ENCODE assay signal across 1 cellular context in the genomic region with DNA sequence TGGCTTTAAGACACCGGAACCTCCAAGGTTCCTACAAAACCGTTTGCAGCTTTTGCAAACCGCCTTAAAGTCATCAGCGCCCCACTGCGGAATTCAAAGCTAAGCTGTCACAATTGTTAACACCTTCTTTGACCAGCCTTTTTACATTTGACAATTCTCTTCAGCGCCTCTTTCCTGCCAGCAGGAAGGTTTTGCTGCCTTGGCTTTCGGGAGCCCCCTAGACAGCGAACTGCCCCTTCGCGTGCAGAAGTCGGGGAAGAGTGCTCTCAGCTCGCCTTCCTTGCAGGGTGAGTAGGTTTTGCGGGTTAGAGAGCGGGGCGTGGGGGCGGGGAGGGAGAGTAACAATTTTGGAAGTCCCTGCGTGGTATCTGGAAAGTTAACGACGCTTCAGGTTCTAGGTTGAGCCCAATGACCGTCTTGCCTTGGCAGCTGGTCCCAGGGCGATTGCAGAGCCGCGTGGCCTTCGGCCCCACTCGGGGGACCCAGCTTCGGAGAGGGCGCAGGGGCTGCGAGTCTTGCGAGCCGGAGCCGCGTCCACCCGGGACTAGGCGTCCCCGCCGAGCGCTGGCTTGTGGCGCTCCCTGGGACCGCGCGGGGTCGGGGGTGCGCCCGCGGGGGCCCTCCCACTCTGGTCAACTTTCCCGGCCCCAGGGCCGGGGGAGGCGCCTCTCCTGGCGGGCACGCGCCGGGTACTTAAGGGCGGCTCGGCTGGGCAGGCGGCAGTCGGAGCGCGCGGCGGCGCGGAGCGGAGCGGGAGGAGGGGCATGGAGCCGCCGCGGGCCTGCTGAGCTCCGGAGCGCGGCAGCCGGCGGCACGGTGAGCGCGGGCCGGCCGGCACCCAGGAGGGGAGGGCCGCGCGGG.
TF ChIP-seq lines count a peak whose summit lies in the region.

HAS3 (plus strand) TSS at position 153 of the 861 bp plus-strand sequence. CDS start 3,743 bp downstream, outside the sequence.

TF ChIP-seq in liver, 16 proteins besides CTCF, POLR2A, EP300 and RAD21 (continued from another document):
- TF ChIP-seq, protein P1, sequence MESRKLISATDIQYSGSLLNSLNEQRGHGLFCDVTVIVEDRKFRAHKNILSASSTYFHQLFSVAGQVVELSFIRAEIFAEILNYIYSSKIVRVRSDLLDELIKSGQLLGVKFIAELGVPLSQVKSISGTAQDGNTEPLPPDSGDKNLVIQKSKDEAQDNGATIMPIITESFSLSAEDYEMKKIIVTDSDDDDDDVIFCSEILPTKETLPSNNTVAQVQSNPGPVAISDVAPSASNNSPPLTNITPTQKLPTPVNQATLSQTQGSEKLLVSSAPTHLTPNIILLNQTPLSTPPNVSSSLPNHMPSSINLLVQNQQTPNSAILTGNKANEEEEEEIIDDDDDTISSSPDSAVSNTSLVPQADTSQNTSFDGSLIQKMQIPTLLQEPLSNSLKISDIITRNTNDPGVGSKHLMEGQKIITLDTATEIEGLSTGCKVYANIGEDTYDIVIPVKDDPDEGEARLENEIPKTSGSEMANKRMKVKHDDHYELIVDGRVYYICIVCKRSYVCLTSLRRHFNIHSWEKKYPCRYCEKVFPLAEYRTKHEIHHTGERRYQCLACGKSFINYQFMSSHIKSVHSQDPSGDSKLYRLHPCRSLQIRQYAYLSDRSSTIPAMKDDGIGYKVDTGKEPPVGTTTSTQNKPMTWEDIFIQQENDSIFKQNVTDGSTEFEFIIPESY (IDR thresholded peaks at IDR 0.05) = no peak
- no peak for TF ChIP-seq SP1 (IDR thresholded peaks at IDR 0.05)
- no peak for TF ChIP-seq RXRA (IDR thresholded peaks at IDR 0.05)
